8 cellular contexts compared by ENCODE assay signal in the genomic region with DNA sequence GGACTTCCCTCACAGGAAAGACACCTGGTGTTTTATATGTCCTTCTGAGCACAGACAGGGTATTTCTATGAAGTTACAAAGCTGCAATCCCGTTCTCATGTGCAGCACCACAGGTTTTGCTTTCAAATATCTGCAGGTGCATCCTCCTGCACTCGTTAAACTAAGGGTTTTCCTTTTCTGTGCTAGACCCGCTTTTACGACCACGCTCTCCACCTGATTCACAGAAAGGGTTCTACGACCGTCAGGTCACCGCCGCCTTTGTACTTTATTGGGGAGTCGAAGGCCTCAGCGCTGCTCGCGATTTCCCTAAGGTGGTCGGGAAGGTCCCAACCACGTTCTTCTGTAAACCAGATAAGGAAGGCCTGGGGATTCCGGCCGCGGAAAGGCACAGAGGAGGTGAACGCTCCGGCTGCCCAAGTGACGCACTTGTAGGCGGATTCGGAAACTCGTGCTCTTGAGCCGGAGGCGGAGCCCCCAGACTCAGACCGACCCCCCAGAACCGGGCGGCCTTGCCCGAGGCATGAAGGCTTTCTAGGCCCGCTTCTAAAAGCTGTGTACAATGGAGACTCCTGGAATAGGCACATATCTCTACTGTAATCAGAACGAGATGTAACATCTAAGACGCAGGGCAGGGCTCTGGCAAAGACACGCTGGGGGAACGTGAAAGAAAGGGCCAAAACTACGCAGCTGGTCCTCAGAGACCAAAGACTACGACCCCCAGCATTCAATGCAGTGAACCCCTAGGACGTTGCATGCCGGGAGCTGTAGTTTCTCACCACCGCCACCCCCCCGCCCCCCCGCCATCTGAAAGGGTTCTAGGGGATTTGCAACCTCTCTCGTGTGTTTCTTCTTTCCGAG. TPM values are rescaled to one million over a fixed set of nuclear protein-coding genes. Genes with fewer than 3 reads are reported as not detected.
A peak's percentile ranks its signal among the peaks of the same experiment; 100 is the strongest.
DNase-seq lines count a peak whose midpoint lies in the region; ATAC-seq and TF ChIP-seq lines count a peak whose summit lies in the region.

No MANE protein-coding gene starts in this region.

- H3K27me3 ChIP-seq in adipocyte (replicated peaks; ENCODE audit: control insufficient read depth, insufficient read depth, low read length) = no peaks in the 10 kb centered on the region
- H3K27me3 ChIP-seq in cardiac muscle cell = no peaks in the 10 kb centered on the region
- no peaks in the 10 kb centered on the region for H3K27me3 ChIP-seq in ovary
- H3K27me3 ChIP-seq in thoracic aorta (replicated peaks; ENCODE audit: insufficient read depth) = no peaks in the 10 kb centered on the region

- H3K4me3 ChIP-seq in adipocyte (ENCODE audit: low read length) (peak overlapping the region; percentile 85), cardiac muscle cell (peak overlapping the region; percentile 53), ovary (peak overlapping the region; percentile 38), thoracic aorta (peak overlapping the region; percentile 94)

- H3K4me1 ChIP-seq in adipocyte (ENCODE audit: control insufficient read depth, insufficient read depth, low read length) = peaks cover 37% of the 10 kb centered on the region
- peaks cover 30% of the 10 kb centered on the region for H3K4me1 ChIP-seq in cardiac muscle cell (ENCODE audit: low read depth)
- peaks cover 3% of the 10 kb centered on the region for H3K4me1 ChIP-seq in ovary (ENCODE audit: insufficient read depth)
- H3K4me1 ChIP-seq in thoracic aorta (ENCODE audit: control insufficient read depth in 1 of 2, low read depth in 2 of 2) = peaks cover 19 to 40% of the 10 kb centered on the region in 2 donors

- H3K9ac ChIP-seq in adipocyte (ENCODE audit: low read length) = peak overlapping the region; percentile 94

- TF ChIP-seq EP300 in ovary (IDR thresholded peaks at IDR 0.05) = no peak

- H3K9me3 ChIP-seq in adipocyte (ENCODE audit: control insufficient read depth, low read length) (no peaks in the 10 kb centered on the region), cardiac muscle cell (ENCODE audit: low read depth) (no peaks in the 10 kb centered on the region), ovary (no peaks in the 10 kb centered on the region), thoracic aorta (no peaks in the 10 kb centered on the region)

- TF ChIP-seq CTCF in cardiac muscle cell (IDR thresholded peaks at IDR 0.05; ENCODE audit: low read depth, low read length) (no peak), ovary (IDR thresholded peaks at IDR 0.05) (no peak), thoracic aorta (IDR thresholded peaks at IDR 0.05) (no peak)

- peak; percentile 97 for DNase-seq in G401 (ENCODE audit: low spot score)
- peak; percentile 72 for DNase-seq in NCI-H1436 treated with DMSO at 0.1 percent for 48 hours (lab: John Stamatoyannopoulos, UW)
- DNase-seq in SW 1271 (lab: John Stamatoyannopoulos, UW) = peak; percentile 90 to 95
- peak; percentile 93 for DNase-seq in adipocyte (ENCODE audit: low read depth)
- DNase-seq in cardiac muscle cell (ENCODE audit: low read depth in 1 of 2, low spot score in 1 of 2) = peak; percentile 91 to 94
- DNase-seq in ovary = peak; percentile 86 to 91 (median 88)
- peak; percentile 78 for DNase-seq in thoracic aorta (ENCODE audit: low spot score)

- TF ChIP-seq POLR2A in ovary (IDR thresholded peaks at IDR 0.05) = peak; percentile 85

- WGBS in ovary, 3 donors = 0% methylated on average over 38 to 44 of the region's 44 CpGs

- H3K36me3 ChIP-seq in adipocyte (ENCODE audit: control insufficient read depth, insufficient read depth, low read length, severe bottlenecking) (peaks cover 22% of the 10 kb centered on the region), cardiac muscle cell (peaks cover 27% of the 10 kb centered on the region), ovary (no peaks in the 10 kb centered on the region), thoracic aorta (peaks cover 4% of the 10 kb centered on the region)

- in situ Hi-C loops in G401 (cut with HindIII; ENCODE audit: low sequenced_read_pairs) = no loop called here

- peak; percentile 12 for ATAC-seq in HG02623 (IDR thresholded peaks at IDR 0.05; ENCODE audit: unreplicated experiment)
- peak; percentile 93 for ATAC-seq in thoracic aorta (ENCODE audit: insufficient number of reproducible peaks, low FRiP score, low read depth)

- peak overlapping the region; percentile 97 for H3K27ac ChIP-seq in cardiac muscle cell
- peak overlapping the region; percentile 57 to 99 for H3K27ac ChIP-seq in ovary
- peak overlapping the region; percentile 92 to 97 for H3K27ac ChIP-seq in thoracic aorta

- intact Hi-C loops in ovary (cut with DNase I) = loop anchor here in 1 of 4 donors (10.0 kb wide), 1 partner anchor 54 kb away; no protein-coding TSS in a partner anchor

RNA-seq across cellular contexts. Expression of a gene that starts 0.9 kb away (rescaled TPM):
- total RNA-seq in G401 (2014; rRNA removed; shearing (Covaris generic)) = 308 and 400 TPM in 2 replicates
- 386 and 610 TPM in 2 replicates for total RNA-seq in cardiac muscle cell
- 473 and 1,006 TPM in 2 replicates for polyA plus RNA-seq in cardiac muscle cell
- 100 to 1,000 TPM; 217 to 777 (median 442) TPM for total RNA-seq in ovary
- 100 to 1,000 TPM; 326 to 626 TPM for polyA plus RNA-seq in ovary
- 100 to 1,000 TPM; 403 to 522 TPM for total RNA-seq in thoracic aorta

RNA-seq across cellular contexts. Expression of a gene that starts 36.4 kb away (rescaled TPM):
- 30.8 and 47.5 TPM in 2 replicates for total RNA-seq in G401 (2014; rRNA removed; shearing (Covaris generic))
- total RNA-seq in cardiac muscle cell (31.7 and 47.8 TPM in 2 replicates), ovary (10 to 100 TPM; 13.7 to 24.2 (median 19.6) TPM), thoracic aorta (10 to 100 TPM in 1 of 2 donors, 1 to 10 TPM in 1; 8.0 to 24.5 TPM)
- polyA plus RNA-seq in cardiac muscle cell (28.3 and 33.7 TPM in 2 replicates), ovary (10 to 100 TPM; 10.7 to 16.3 TPM)

Comparison
In these comparisons a context has a peak if more than half of its experiments do, and no peak if none do; other contexts are left out.
1. Peak in every context shown above with its lines: DNase-seq, ATAC-seq, H3K4me3 ChIP-seq and H3K27ac ChIP-seq.
2. H3K4me3 ChIP-seq: peak in every context shown above with its lines; median percentile 94 in thoracic aorta; 85 in adipocyte; 53 in cardiac muscle cell; 38 in ovary.